In genomic region chr1:3822421-3822820, GRCh38 we compare ENCODE assay signal across 1 cellular context.
TF ChIP-seq lines count a peak whose summit lies in the region.

No MANE protein-coding gene starts in this region.

TF ChIP-seq in K562, 482 proteins besides CTCF, POLR2A, EP300 and RAD21 (continued from another document):
- peak; percentile 68 to 87 for TF ChIP-seq MNT (conservative IDR thresholded peaks at IDR 0.05)
